Comparison of ENCODE assay signal across 17 cellular contexts in the genomic region with DNA sequence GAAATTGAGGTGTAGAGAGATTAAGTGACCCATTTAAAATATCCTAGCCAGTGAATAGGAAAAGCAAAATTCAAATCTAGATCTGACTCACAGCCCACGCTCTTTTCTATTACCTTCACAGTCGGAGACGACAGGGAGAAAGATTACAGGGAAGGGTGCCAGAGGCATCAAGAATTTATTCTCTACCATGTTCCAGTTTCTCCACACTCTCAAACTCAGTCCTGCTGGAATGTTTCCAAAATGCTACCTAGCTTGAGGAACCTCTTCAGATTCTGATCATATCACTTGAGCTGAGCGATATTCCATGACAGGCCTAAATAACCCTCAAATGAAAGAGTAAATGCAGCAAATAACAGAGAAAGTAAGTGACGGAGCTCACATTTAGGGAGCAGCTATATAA. TPM values are rescaled to one million over a fixed set of nuclear protein-coding genes. Genes with fewer than 3 reads are reported as not detected.
DNase-seq lines count a peak whose midpoint lies in the region; ATAC-seq, FAIRE-seq and TF ChIP-seq lines count a peak whose summit lies in the region.
"Had no signal": no experiment of that assay in that cellular context is flagged by ENCODE, and none has a peak within 500 bp of the region (broad histone marks: within the 10 kb centered on the region; RNA-seq: fewer than 3 reads in every experiment).

No MANE protein-coding gene starts in this region.

- DNase-seq in MCF 10A (ENCODE audit: unreplicated experiment) (peak; percentile 56), breast epithelium (ENCODE audit: low spot score in 2 of 2) (no peak), K562 (ENCODE audit: extremely low read depth in 1 of 4, low spot score in 3 of 4) (peak in 1 of 4 experiments; percentile 29), right lobe of liver (no peak), DMS114 treated with DMSO at 0.1 percent for 48 hours (lab: John Stamatoyannopoulos, UW; ENCODE audit: unreplicated experiment) (no peak), amniotic stem cell (lab: John Stamatoyannopoulos, UW) (no peak), ACHN (no peak)
- DNase-seq: CD8-positive, alpha-beta T cell; GDM1; H9 had no signal

- H3K9me3 ChIP-seq in breast epithelium (peaks cover 4 to 12% of the 10 kb centered on the region in 2 donors), K562 (replicated peaks; ENCODE audit: control insufficient read depth, insufficient read depth, low read depth, low read length) (no peaks in the 10 kb centered on the region), right lobe of liver (no peaks in the 10 kb centered on the region)

- peak; percentile 25 for ATAC-seq in K562
- peak; percentile 30 for ATAC-seq in esophagus mucosa
- no peak for ATAC-seq in right lobe of liver
- ATAC-seq: CD8-positive, alpha-beta T cell had no signal

- peak; percentile 48 for FAIRE-seq in K562 (lab: Jason Lieb, UNC)
- FAIRE-seq: H1, HTR-8/SVneo had no signal

- H3K9ac ChIP-seq in K562 (ENCODE audit: insufficient read depth in 1 of 2, low read depth in 2 of 2, low read length in 2 of 2) = peak overlapping the region in 1 of 2 experiments; percentile 43; a peak in 1 of 4 replicates
- H3K9ac ChIP-seq: BLaER1 treated with 17β-estradiol and CSF1 and Interleukin-3, amounts not matched to agents 10 nM and 100 nM had no signal

- H3K27me3 ChIP-seq in breast epithelium (no peaks in the 10 kb centered on the region), K562 (ENCODE audit: control insufficient read depth in 2 of 2, insufficient read depth in 2 of 2, low read length in 2 of 2) (no peaks in the 10 kb centered on the region), right lobe of liver (no peaks in the 10 kb centered on the region)
- H3K27me3 ChIP-seq: BLaER1 treated with 17β-estradiol and CSF1 and Interleukin-3, amounts not matched to agents 10 nM and 100 nM had no signal

- BruUV-seq in MCF 10A (replicated peaks; lab: Mats Ljungman, UMichigan) (no TSS peak), K562 (replicated peaks; lab: Mats Ljungman, UMichigan) (no TSS peak)

- H3K4me1 Mint-ChIP-seq in MCF 10A (ENCODE audit: insufficient read depth, unreplicated experiment) = peaks cover 22% of the 10 kb centered on the region

- CTCF ChIA-PET in MCF 10A (lab: Yijun Ruan, JAX) = interaction anchor here (0.6 to 2.4 kb wide), 5 partner anchors 12 to 1270 kb away, joined by 3 to 12 read pairs (median 4); no protein-coding TSS in a partner anchor
- CTCF ChIA-PET in K562 (lab: Yijun Ruan, JAX; ENCODE audit: low intra/inter-chr PET ratio) = no interaction called here

- TF ChIP-seq CTCF in MCF 10A (IDR thresholded peaks at IDR 0.05; ENCODE audit: unreplicated experiment) (no peak), breast epithelium (IDR thresholded peaks at IDR 0.05) (no peak), K562 (IDR thresholded peaks at IDR 0.05 in 2 of 3, conservative IDR thresholded peaks at IDR 0.05 in 1 of 3; ENCODE audit: insufficient read depth in 2 of 3, low read depth in 1 of 3, low read length in 3 of 3) (no peak), right lobe of liver (IDR thresholded peaks at IDR 0.05) (no peak)

- no peaks in the 10 kb centered on the region for H3K9me1 ChIP-seq in K562 (ENCODE audit: control insufficient read depth, insufficient read depth, low read length)

- TF ChIP-seq EP300 in K562 (IDR thresholded peaks at IDR 0.05; ENCODE audit: low read length) = no peak

- H3K4me1 ChIP-seq in breast epithelium (no peaks in the 10 kb centered on the region), K562 (replicated peaks in 1 of 2; ENCODE audit: control insufficient read depth in 2 of 2, insufficient read depth in 2 of 2, low read length in 2 of 2) (peaks cover 0 to 16% of the 10 kb centered on the region in 2 experiments; a peak in 2 of 5 replicates), right lobe of liver (peaks cover 0 to 19% (median 7%) of the 10 kb centered on the region in 4 donors)

- H2AFZ ChIP-seq in K562 (ENCODE audit: low read depth, low read length) = peak overlapping the region; percentile 28; the same call in 1 of the 2 replicates

- H3K27ac Mint-ChIP-seq in MCF 10A (ENCODE audit: low read depth, unreplicated experiment) = peak overlapping the region; percentile 82
- H3K27ac Mint-ChIP-seq: B cell; CD8-positive, alpha-beta T cell; H9; IgD-negative memory B cell had no signal

- H3K4me3 ChIP-seq in breast epithelium (no peak overlapping the region), K562 (no peak overlapping the region), right lobe of liver (no peak overlapping the region)
- H3K4me3 ChIP-seq: BLaER1 treated with 17β-estradiol and CSF1 and Interleukin-3, amounts not matched to agents 10 nM and 100 nM had no signal

- intact Hi-C loops in MCF 10A (cut with micrococcal nuclease) (no loop called here), breast epithelium (cut with DNase I; ENCODE audit: low total_unique reads) (no loop called here), K562 (cut with micrococcal nuclease) (no loop called here), right lobe of liver (cut with DNase I) (no loop called here)

- 5% methylated on average over 5 of the region's 5 CpGs for WGBS in K562 (ENCODE audit: insufficient coverage, low coverage, missing lambda C conversion rate)
- 79% methylated on average over 5 of the region's 5 CpGs for WGBS in right lobe of liver (ENCODE audit: insufficient coverage, low coverage, low lambda C conversion rate, missing lambda C conversion rate)

- TF ChIP-seq POLR2A in breast epithelium (IDR thresholded peaks at IDR 0.05) (no peak), K562 (conservative IDR thresholded peaks at IDR 0.05) (no peak), right lobe of liver (IDR thresholded peaks at IDR 0.05) (no peak)

- H3K9me3 Mint-ChIP-seq in MCF 10A (ENCODE audit: unreplicated experiment) = peaks cover 15% of the 10 kb centered on the region

- no peaks in the 10 kb centered on the region for H3K27me3 Mint-ChIP-seq in MCF 10A (ENCODE audit: insufficient read depth, unreplicated experiment)
- H3K27me3 Mint-ChIP-seq: B cell, IgD-negative memory B cell had no signal

- H3K27ac ChIP-seq in breast epithelium (no peak overlapping the region), K562 (ENCODE audit: extremely low read depth, low read depth, low read length) (no peak overlapping the region), right lobe of liver (peak overlapping the region in 2 of 3 donors; percentile 8 to 25)
- H3K27ac ChIP-seq: 22Rv1; BLaER1 treated with 17β-estradiol and CSF1 and Interleukin-3, amounts not matched to agents 10 nM and 100 nM had no signal

- no peak for TF ChIP-seq RAD21 in K562 (CRISPR knock-in tag; conservative IDR thresholded peaks at IDR 0.05 in 1 of 2, IDR thresholded peaks at IDR 0.05 in 1 of 2)

- H3K79me2 ChIP-seq in K562 (ENCODE audit: control insufficient read depth, insufficient read depth, low read length) = peaks cover 12% of the 10 kb centered on the region; the same call in 1 of the 3 replicates

- H3K36me3 ChIP-seq in breast epithelium (no peaks in the 10 kb centered on the region), K562 (ENCODE audit: control insufficient read depth, insufficient read depth, low read length) (no peaks in the 10 kb centered on the region), right lobe of liver (no peaks in the 10 kb centered on the region)

- in situ Hi-C loops in K562 (cut with MboI) = no loop called here
- in situ Hi-C loops in ACHN (cut with HindIII; ENCODE audit: low pct_ligation_motif_present, low pct_unique_long_range_greater_than_20kb, low sequenced_read_pairs) = no loop called here

- peaks cover 16% of the 10 kb centered on the region for H3K36me3 Mint-ChIP-seq in MCF 10A (ENCODE audit: insufficient read depth, unreplicated experiment)

- H4K20me1 ChIP-seq in K562 (replicated peaks; ENCODE audit: control insufficient read depth, insufficient read depth, low read length) = no peaks in the 10 kb centered on the region; the same call in 1 of the 2 replicates
- H4K20me1 ChIP-seq: BLaER1 treated with 17β-estradiol and CSF1 and Interleukin-3, amounts not matched to agents 10 nM and 100 nM had no signal

- POLR2A ChIA-PET in MCF 10A (lab: Yijun Ruan, JAX) = interaction anchor here (0.6 to 2.2 kb wide), 9 partner anchors 8 to 1303 kb away, joined by 3 to 10 read pairs (median 4); a partner anchor contains a TSS
- POLR2A ChIA-PET in K562 (lab: Yijun Ruan, JAX) = interaction anchor here (0.9 to 1.1 kb wide), 2 partner anchors 8 to 13 kb away, joined by 3 read pairs; no protein-coding TSS in a partner anchor

- H3K4me3 Mint-ChIP-seq in MCF 10A (ENCODE audit: unreplicated experiment) = no peak overlapping the region
- H3K4me3 Mint-ChIP-seq: B cell; CD8-positive, alpha-beta T cell; H9 had no signal

- H3K4me2 ChIP-seq in K562 (ENCODE audit: insufficient read depth, low read length) = peak overlapping the region; percentile 23; the same call in 1 of the 2 replicates
- H3K4me2 ChIP-seq: BLaER1 treated with 17β-estradiol and CSF1 and Interleukin-3, amounts not matched to agents 10 nM and 100 nM had no signal

TF ChIP-seq in K562, 482 proteins besides CTCF, POLR2A, EP300 and RAD21:
- TF ChIP-seq NFIC (IDR thresholded peaks at IDR 0.05) (peak; percentile 52; the same call in 1 of the 2 replicates), MEF2A (IDR thresholded peaks at IDR 0.05; ENCODE audit: control insufficient read depth, low read depth, low read length) (no peak), TAL1 (IDR thresholded peaks at IDR 0.05) (no peak)
TF ChIP-seq in K562: peak in this region for 1.

RNA-seq across cellular contexts. Expression of a gene that starts 5.4 kb away (rescaled TPM):
- 141 and 172 TPM in 2 replicates for total RNA-seq in MCF 10A (2022)
- 10 to 100 TPM; 51.5 to 99.9 (median 76.0) TPM for total RNA-seq in breast epithelium
- 56.8 and 81.4 TPM in 2 replicates for total RNA-seq in K562 (2011; cell fraction: chromatin; rRNA removed; ENCODE audit: low replicate concordance)
- 55.3 and 57.0 TPM in 2 replicates for total RNA-seq in K562 (2011; cell fraction: nucleolus; rRNA removed)
- 67.5 and 79.8 TPM in 2 replicates for total RNA-seq in K562 (2011; cell fraction: nucleoplasm; rRNA removed)
- 114 and 115 TPM in 2 replicates for total RNA-seq in K562 (2014; rRNA removed)
- 144 and 152 TPM in 2 replicates for total RNA-seq in K562 (2014; rRNA removed; fragmentation: Illumina TruSeq; extraction: Trizol)
- total RNA-seq in K562 (2015; rRNA removed; fragmentation: Illumina TruSeq; extraction: Trizol) = 160 TPM in 2 replicates
- 148 and 156 TPM in 2 replicates for total RNA-seq in K562 (2021)
- polyA plus RNA-seq in K562 (2011; rRNA removed) = 142 and 199 TPM in 2 replicates
- polyA plus RNA-seq in K562 (2011; cell fraction: cytosol; rRNA removed) = 88.7 and 96.3 TPM in 2 replicates
- polyA plus RNA-seq in K562 (2011; cell fraction: nucleus; rRNA removed) = 85.1 and 99.5 TPM in 2 replicates
- 144 and 182 TPM in 2 replicates for polyA plus RNA-seq in K562 (2012)
- polyA plus RNA-seq in K562 (2014; fragmentation: Illumina TruSeq; extraction: Trizol) = 226 and 227 TPM in 2 replicates
- polyA plus RNA-seq in K562 (2014; fragmentation: Nextera tagmentation; extraction: Ambion mirVana) = 100 to 1,000 TPM; 100 to 142 TPM
- 162 and 164 TPM in 2 replicates for polyA plus RNA-seq in K562 (2014; rRNA removed)
- polyA minus RNA-seq in K562 (2011; rRNA and poly(A)+ RNA removed) = 191 and 239 TPM in 2 replicates
- polyA minus RNA-seq in K562 (2011; cell fraction: cytosol; rRNA and poly(A)+ RNA removed) = 48.9 and 62.5 TPM in 2 replicates
- polyA minus RNA-seq in K562 (2011; cell fraction: nucleus; rRNA and poly(A)+ RNA removed) = 44.7 and 87.3 TPM in 2 replicates
- total RNA-seq in esophagus mucosa = 72.0 TPM
- total RNA-seq in right lobe of liver = 10 to 100 TPM; 39.2 to 53.3 (median 45.2) TPM

Comparison
In these comparisons a context has a peak if more than half of its experiments do, and no peak if none do; other contexts are left out.
1. H3K27ac ChIP-seq: peak in right lobe of liver (2 of 3); none in breast epithelium (0 of 2) and K562 (single experiment).
2. ATAC-seq: peak in K562 (single experiment) and esophagus mucosa (single experiment); none in right lobe of liver (0 of 4).